1 cellular context compared by ENCODE assay signal in genomic region chr11:2309251-2310072, GRCh38.
TF ChIP-seq lines count a peak whose summit lies in the region.

No MANE protein-coding gene starts in this region.

TF ChIP-seq in HepG2, 621 proteins besides CTCF, POLR2A, EP300 and RAD21:
- TF ChIP-seq ETV6 (CRISPR knock-in tag; conservative IDR thresholded peaks at IDR 0.05) (no peak), ZNF20 (CRISPR knock-in tag; IDR thresholded peaks at IDR 0.05) (no peak), ZNF597 (CRISPR knock-in tag; IDR thresholded peaks at IDR 0.05) (no peak), ZNF674 (CRISPR knock-in tag; IDR thresholded peaks at IDR 0.05; ENCODE audit: low read depth) (no peak), ZNF800 (CRISPR knock-in tag; IDR thresholded peaks at IDR 0.05) (no peak)
